In genomic region chr4:94419956-94420355, GRCh38 we compare ENCODE assay signal across 14 cellular contexts. TPM values are rescaled to one million over a fixed set of nuclear protein-coding genes. Genes with fewer than 3 reads are reported as not detected.
DNase-seq lines count a peak whose midpoint lies in the region; TF ChIP-seq lines count a peak whose summit lies in the region.
"Had no signal": no experiment of that assay in that cellular context is flagged by ENCODE, and none has a peak within 500 bp of the region (broad histone marks: within the 10 kb centered on the region; RNA-seq: fewer than 3 reads in every experiment).

No MANE protein-coding gene starts in this region.

- intact Hi-C loops in testis (cut with DNase I; ENCODE audit: low total_unique reads), result no loop called here

- H2BK15ac ChIP-seq in mesendoderm (replicated peaks; ENCODE audit: low read depth), result no peak overlapping the region

- in situ Hi-C loops in Caki2 (cut with HindIII; ENCODE audit: low pct_unique_long_range_greater_than_20kb, low sequenced_read_pairs), result no loop called here

- no peak overlapping the region for H2BK5ac ChIP-seq in mesendoderm (ENCODE audit: low read length)

- H3K4me2 ChIP-seq in mesendoderm (ENCODE audit: low read length), result no peak overlapping the region

- TF ChIP-seq CTCF in testis (IDR thresholded peaks at IDR 0.05) (no peak), Peyer's patch (IDR thresholded peaks at IDR 0.05) (no peak)

- H3K27me3 ChIP-seq in mesendoderm (ENCODE audit: insufficient read depth, low read length, poor library complexity) (no peaks in the 10 kb centered on the region), testis (no peaks in the 10 kb centered on the region), Peyer's patch (no peaks in the 10 kb centered on the region)
- H3K27me3 ChIP-seq: sigmoid colon had no signal

- no peak overlapping the region for H3K9ac ChIP-seq in mesendoderm (ENCODE audit: low read length)

- no peaks in the 10 kb centered on the region for H3K79me1 ChIP-seq in mesendoderm (ENCODE audit: low read length)

- no peak overlapping the region for H4K5ac ChIP-seq in mesendoderm (ENCODE audit: low read length)

- H3K27ac ChIP-seq in mesendoderm (ENCODE audit: low read depth, low read length), result no peak overlapping the region
- H3K27ac ChIP-seq in testis, result no peak overlapping the region
- no peak overlapping the region for H3K27ac ChIP-seq in caudate nucleus (ENCODE audit: low read depth, low read length)
- H3K27ac ChIP-seq in Peyer's patch, result no peak overlapping the region
- H3K27ac ChIP-seq: C4-2B, sigmoid colon had no signal

- peaks cover 5% of the 10 kb centered on the region for H3K4me1 ChIP-seq in mesendoderm (ENCODE audit: control insufficient read depth, low read depth, low read length)
- no peaks in the 10 kb centered on the region for H3K4me1 ChIP-seq in testis
- no peaks in the 10 kb centered on the region for H3K4me1 ChIP-seq in Peyer's patch
- H3K4me1 ChIP-seq: sigmoid colon had no signal

- no peak overlapping the region for H2BK120ac ChIP-seq in mesendoderm (ENCODE audit: low read depth, low read length)

- H3K9me3 ChIP-seq in testis (no peaks in the 10 kb centered on the region), Peyer's patch (no peaks in the 10 kb centered on the region)
- H3K9me3 ChIP-seq: sigmoid colon had no signal

- no peak overlapping the region for H4K8ac ChIP-seq in mesendoderm (ENCODE audit: low read depth, low read length)

- DNase-seq in Caki2 (ENCODE audit: low read depth), result peak; percentile 56
- peak; percentile 12 for DNase-seq in OCI-M1 (lab: John Stamatoyannopoulos, UW)
- DNase-seq in fibroblast of gingiva (ENCODE audit: low read depth), result peak; percentile 29
- peak; percentile 91 for DNase-seq in mesendoderm
- DNase-seq in testis, result no peak
- DNase-seq in caudate nucleus (lab: John Stamatoyannopoulos, UW), result no peak
- no peak for DNase-seq in Peyer's patch
- DNase-seq in NCI-H524 treated with DMSO at 0.1 percent for 48 hours (lab: John Stamatoyannopoulos, UW), result no peak
- DNase-seq: activated CD4-positive, alpha-beta T cell treated with anti-CD3 and anti-CD28 coated beads, Interleukin-2, amount 50 U/mL, for 48 hours; activated naive CD4-positive, alpha-beta T cell; KG1; NCI-H2081; sigmoid colon had no signal

- WGBS in mesendoderm (ENCODE audit: extremely low coverage, insufficient coverage, low lambda C conversion rate), result no CpG with 5 or more reads among the region's 3 CpGs
- 48 to 67% methylated on average over 3 of the region's 3 CpGs for WGBS in testis, 2 donors

- H3K4me3 ChIP-seq in mesendoderm (ENCODE audit: low read length) (no peak overlapping the region), testis (no peak overlapping the region), Peyer's patch (no peak overlapping the region)
- H3K4me3 ChIP-seq: sigmoid colon had no signal

- TF ChIP-seq POLR2A in testis (IDR thresholded peaks at IDR 0.05) (no peak), Peyer's patch (IDR thresholded peaks at IDR 0.05) (no peak)

- no peak overlapping the region for H3K23ac ChIP-seq in mesendoderm (ENCODE audit: low read length)

- H3K36me3 ChIP-seq in mesendoderm (ENCODE audit: control insufficient read depth, insufficient read depth, low read length), result no peaks in the 10 kb centered on the region
- H3K36me3 ChIP-seq in testis (ENCODE audit: low read depth, missing control alignments), result no peaks in the 10 kb centered on the region
- no peaks in the 10 kb centered on the region for H3K36me3 ChIP-seq in Peyer's patch
- H3K36me3 ChIP-seq: sigmoid colon had no signal

- no peak overlapping the region for H3K4ac ChIP-seq in mesendoderm (ENCODE audit: low read depth, low read length)

- no peak overlapping the region for H3K18ac ChIP-seq in mesendoderm (ENCODE audit: low read length)

- H3K56ac ChIP-seq in mesendoderm (ENCODE audit: low read length), result no peak overlapping the region

- H3K79me2 ChIP-seq in mesendoderm (ENCODE audit: control insufficient read depth, insufficient read depth, low read length), result no peaks in the 10 kb centered on the region

- no peak overlapping the region for H2AK5ac ChIP-seq in mesendoderm (ENCODE audit: low read length)

RNA-seq across cellular contexts. Expression of gene PDLIM5, which starts 31.8 kb away (rescaled TPM):
- 31.7 and 35.2 TPM in 2 replicates for total RNA-seq in Caki2 (2014; rRNA removed; shearing (Covaris generic); ENCODE audit: low replicate concordance)
- 73.1 TPM for polyA plus RNA-seq in mesendoderm (2013, experiment 1 of 2)
- polyA plus RNA-seq in mesendoderm (2013, experiment 2 of 2), result 75.8 TPM
- total RNA-seq in testis, result 10 to 100 TPM; 86.1 to 86.8 TPM
- 45.5 TPM for polyA plus RNA-seq in testis (ENCODE audit: insufficient read depth, low read depth, low replicate concordance)
- total RNA-seq in Peyer's patch, result 100 to 1,000 TPM; 112 to 197 (median 158) TPM

Comparison
In these comparisons a context has a peak if more than half of its experiments do, and no peak if none do; other contexts are left out.
1. DNase-seq: peak in Caki2 (single experiment), OCI-M1 (single experiment), fibroblast of gingiva (single experiment) and mesendoderm (single experiment); none in testis (single experiment), caudate nucleus (0 of 61), Peyer's patch (0 of 3) and NCI-H524 treated with DMSO at 0.1 percent for 48 hours (single experiment).